1 cellular context compared by ENCODE assay signal in genomic region chr4:78543424-78544238, GRCh38.
A peak's percentile ranks its signal among the peaks of the same experiment; 100 is the strongest.
TF ChIP-seq lines count a peak whose summit lies in the region.

No MANE protein-coding gene starts in this region.

TF ChIP-seq in SK-N-SH, 30 proteins besides CTCF, POLR2A, EP300 and RAD21:
- TF ChIP-seq IRF3 (IDR thresholded peaks at IDR 0.05; ENCODE audit: low read depth, low read length), result no peak
- TF ChIP-seq ZBTB33 (IDR thresholded peaks at IDR 0.05; ENCODE audit: borderline replicate concordance, low read depth), result no peak
- peak; percentile 36; the same call in 1 of the 2 replicates for TF ChIP-seq JUND (IDR thresholded peaks at IDR 0.05)
- peak; percentile 42 for TF ChIP-seq TCF12 (IDR thresholded peaks at IDR 0.05)
- no peak for TF ChIP-seq RCOR1 (IDR thresholded peaks at IDR 0.05; ENCODE audit: low read length)
- peak; percentile 29; the same call in 1 of the 2 replicates for TF ChIP-seq FOSL2 (IDR thresholded peaks at IDR 0.05; ENCODE audit: borderline replicate concordance, low read depth)
- no peak for TF ChIP-seq NRF1 (IDR thresholded peaks at IDR 0.05; ENCODE audit: low read depth, low read length)
